ENCODE assay signal across 20 cellular contexts in the genomic region with DNA sequence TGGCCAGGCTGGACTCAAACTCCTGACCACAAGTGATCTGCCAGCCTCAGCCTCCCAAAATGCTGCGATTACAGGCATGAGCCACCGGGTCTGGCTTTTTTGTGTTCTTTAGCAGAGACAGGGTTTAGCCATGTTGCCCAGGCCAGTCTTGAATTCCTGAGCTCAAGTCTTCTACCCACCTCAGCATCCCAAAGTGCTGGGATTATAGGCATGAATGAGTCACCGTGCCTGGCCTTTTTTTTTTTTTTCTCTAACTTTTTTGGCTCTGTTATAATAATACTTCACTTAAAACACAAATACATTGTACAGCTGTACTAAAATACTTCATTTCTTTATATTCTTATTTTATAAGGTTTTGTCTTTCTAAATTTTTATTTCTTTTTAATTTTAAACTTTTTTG.
"Had no signal": no experiment of that assay in that cellular context is flagged by ENCODE, and none has a peak within 500 bp of the region (broad histone marks: within the 10 kb centered on the region; RNA-seq: fewer than 3 reads in every experiment).

No MANE protein-coding gene starts in this region.

- H3K27ac ChIP-seq: coronary artery, hepatocyte, neutrophil, psoas muscle, stomach, thoracic aorta, transverse colon had no signal

- H3K27me3 ChIP-seq: hepatocyte, neutrophil, stomach, transverse colon had no signal

- H2AFZ ChIP-seq: hepatocyte had no signal

- H3K4me3 ChIP-seq: coronary artery, hepatocyte, lung, psoas muscle, stomach, thoracic aorta, transverse colon had no signal

- DNase-seq: effector CD4-positive, alpha-beta T cell; foreskin melanocyte; head of caudate nucleus; left colon; left ventricle myocardium superior; naive thymus-derived CD4-positive, alpha-beta T cell; nephron progenitor cell; psoas muscle; retina; stimulated activated CD4-positive, alpha-beta T cell treated with anti-CD3 and anti-CD28 coated beads, Interleukin-2, amount 100 ng/mL, for 24 hours; stimulated activated CD4-positive, alpha-beta T cell treated with anti-CD3 and anti-CD28 coated beads, Interleukin-4, amount 100 ng/mL, for 4 hours; stimulated activated naive B cell treated with anti-CD40 and anti-IgM and Interleukin-4, amounts not matched to agents 10 μg/mL and 1 μg/mL and 100 μg/mL, for 72 hours; stomach; substantia nigra; transverse colon had no signal

- H3K79me2 ChIP-seq: hepatocyte had no signal

- H3K4me2 ChIP-seq: hepatocyte had no signal

- H3K9me3 ChIP-seq: neutrophil, psoas muscle, thoracic aorta, transverse colon had no signal

- H3K36me3 ChIP-seq: neutrophil, stomach, thoracic aorta, transverse colon had no signal

- H3K4me1 ChIP-seq: psoas muscle, stomach, transverse colon had no signal
